Comparison of ENCODE assay signal across 15 cellular contexts in the genomic region with DNA sequence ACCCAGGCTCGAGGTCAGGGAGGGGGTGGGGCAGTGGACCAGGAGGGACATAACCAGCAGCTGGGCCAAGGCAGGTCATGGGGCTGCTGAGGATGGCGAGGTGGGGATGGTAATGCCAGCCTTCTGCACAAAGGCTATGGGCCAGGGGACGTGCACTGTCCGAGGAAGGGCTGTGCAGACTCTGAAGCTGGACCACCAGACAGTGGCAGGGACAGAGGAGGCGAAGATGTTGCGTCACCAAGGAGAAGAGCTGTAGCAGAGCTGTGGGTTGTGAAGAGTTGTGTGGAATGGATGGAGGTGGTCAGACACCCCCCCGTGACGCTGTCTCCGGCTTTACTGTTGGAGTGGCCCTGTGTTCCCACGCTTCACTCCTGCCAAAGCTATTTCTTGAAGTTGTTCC. TPM values are rescaled to one million over a fixed set of nuclear protein-coding genes. Genes with fewer than 3 reads are reported as not detected.
DNase-seq lines count a peak whose midpoint lies in the region; ATAC-seq and TF ChIP-seq lines count a peak whose summit lies in the region.
"Had no signal": no experiment of that assay in that cellular context is flagged by ENCODE, and none has a peak within 500 bp of the region (broad histone marks: within the 10 kb centered on the region; RNA-seq: fewer than 3 reads in every experiment).

No MANE protein-coding gene starts in this region.

- H3K56ac ChIP-seq in H9 (ENCODE audit: insufficient read length, low read depth, low read length): no peak overlapping the region

- no peaks in the 10 kb centered on the region for H4K20me1 ChIP-seq in H9 (ENCODE audit: control insufficient read depth, insufficient read depth, insufficient read length)

- H3K4me1 ChIP-seq in H9 (ENCODE audit: insufficient read depth, low read length): no peaks in the 10 kb centered on the region; the same call in none of the 2 replicates
- H3K4me1 ChIP-seq: BE2C had no signal

- TF ChIP-seq CTCF in H9 (conservative IDR thresholded peaks at IDR 0.05): no peak
- no peak for TF ChIP-seq CTCF in mesothelial cell of epicardium (IDR thresholded peaks at IDR 0.05; ENCODE audit: unreplicated experiment)

- H3K27ac ChIP-seq in H9 (ENCODE audit: insufficient read length, low read depth, low read length): no peak overlapping the region
- H3K27ac ChIP-seq: C4-2B, HL-60 had no signal

- no peak overlapping the region for H2BK15ac ChIP-seq in H9 (ENCODE audit: low read depth, low read length)

- H3K79me2 ChIP-seq in H9 (ENCODE audit: insufficient read depth, low read length): no peaks in the 10 kb centered on the region

- no peak overlapping the region for H2AFZ ChIP-seq in H9 (ENCODE audit: low read length)
- H2AFZ ChIP-seq: GM23338 had no signal

- no CpG with 5 or more reads among the region's 10 CpGs for WGBS in H9 (ENCODE audit: extremely low coverage, insufficient read length, low lambda C conversion rate)

- H2BK20ac ChIP-seq in H9 (ENCODE audit: low read depth, low read length, poor library complexity, severe bottlenecking): no peak overlapping the region

- H3K4me1 Mint-ChIP-seq in H9 (peaks cover 8 to 13% of the 10 kb centered on the region in 2 experiments), mesothelial cell of epicardium (peaks cover 2% of the 10 kb centered on the region)
- peaks cover 7% of the 10 kb centered on the region for H3K4me1 Mint-ChIP-seq in activated naive CD8-positive, alpha-beta T cell treated with anti-CD3 and anti-CD28 coated beads, Interleukin-2, amount 50 U/mL, for 24 hours

- H4K8ac ChIP-seq in H9 (replicated peaks; ENCODE audit: insufficient read length, low read depth, low read length): no peak overlapping the region

- H3K23ac ChIP-seq in H9 (ENCODE audit: insufficient read length, low read depth, low read length): no peak overlapping the region

- ATAC-seq in activated naive CD8-positive, alpha-beta T cell treated with anti-CD3 and anti-CD28 coated beads, Interleukin-2, amount 50 U/mL, for 24 hours: peak; percentile 13

- intact Hi-C loops in posterior vena cava (cut with DNase I): no loop called here

- H3K4me2 ChIP-seq in H9 (ENCODE audit: insufficient read depth, insufficient read length, low read length): no peak overlapping the region
- H3K4me2 ChIP-seq: GM23338 had no signal

- no peak overlapping the region for H4K91ac ChIP-seq in H9 (ENCODE audit: insufficient read length, low read depth, low read length)

- H3K9me3 ChIP-seq in H9 (ENCODE audit: control insufficient read depth, low read depth, low read length): no peaks in the 10 kb centered on the region
- H3K9me3 ChIP-seq: BE2C had no signal

- no peak for DNase-seq in H9
- no peak for DNase-seq in activated naive CD8-positive, alpha-beta T cell treated with anti-CD3 and anti-CD28 coated beads, Interleukin-2, amount 50 U/mL, for 24 hours
- DNase-seq in mesothelial cell of epicardium (ENCODE audit: low spot score in 2 of 2, unreplicated experiment in 2 of 2): no peak
- peak; percentile 56 for DNase-seq in posterior vena cava (ENCODE audit: low spot score)
- DNase-seq in SKM-1 (lab: John Stamatoyannopoulos, UW; ENCODE audit: unreplicated experiment): no peak
- DNase-seq in putamen (ENCODE audit: low spot score): no peak
- DNase-seq in G401 (ENCODE audit: low spot score): no peak
- DNase-seq: BE2C; CD4-positive, alpha-beta memory T cell; DMS79; HCEC 1CT; HFFc6 had no signal

- H3K36me3 Mint-ChIP-seq in H9 (ENCODE audit: insufficient read depth in 1 of 3, low read depth in 3 of 3) (peaks cover 0 to 4% (median 2%) of the 10 kb centered on the region in 3 experiments; a peak in 4 of 7 replicates), mesothelial cell of epicardium (peaks cover 1% of the 10 kb centered on the region)
- H3K36me3 Mint-ChIP-seq in activated naive CD8-positive, alpha-beta T cell treated with anti-CD3 and anti-CD28 coated beads, Interleukin-2, amount 50 U/mL, for 24 hours (ENCODE audit: low read depth): no peaks in the 10 kb centered on the region

- no peak overlapping the region for H3T11ph ChIP-seq in H9 (ENCODE audit: low read length)

- no peak overlapping the region for H3K18ac ChIP-seq in H9 (ENCODE audit: insufficient read length, low read depth, low read length)

- H2BK12ac ChIP-seq in H9 (ENCODE audit: insufficient read length, low read depth, low read length): no peak overlapping the region

- H3K27me3 ChIP-seq in H9 (ENCODE audit: insufficient read depth, low read length): peaks cover 26% of the 10 kb centered on the region; the same call in 1 of the 2 replicates

- peaks cover 3 to 4% of the 10 kb centered on the region in 2 experiments; a peak in 4 of 5 replicates for H3K9me3 Mint-ChIP-seq in H9
- no peaks in the 10 kb centered on the region for H3K9me3 Mint-ChIP-seq in activated naive CD8-positive, alpha-beta T cell treated with anti-CD3 and anti-CD28 coated beads, Interleukin-2, amount 50 U/mL, for 24 hours
- peaks cover 4% of the 10 kb centered on the region for H3K9me3 Mint-ChIP-seq in mesothelial cell of epicardium
- H3K9me3 Mint-ChIP-seq: CD4-positive, alpha-beta memory T cell; HFFc6 had no signal

- H3K4me3 Mint-ChIP-seq in H9 (peak overlapping the region; percentile 50 to 75; a peak in 1 of 5 replicates), mesothelial cell of epicardium (peak overlapping the region; percentile 52)
- no peak overlapping the region for H3K4me3 Mint-ChIP-seq in activated naive CD8-positive, alpha-beta T cell treated with anti-CD3 and anti-CD28 coated beads, Interleukin-2, amount 50 U/mL, for 24 hours
- H3K4me3 Mint-ChIP-seq: HFFc6 had no signal

- H3K27ac Mint-ChIP-seq in H9 (no peak overlapping the region), mesothelial cell of epicardium (no peak overlapping the region)
- no peak overlapping the region for H3K27ac Mint-ChIP-seq in activated naive CD8-positive, alpha-beta T cell treated with anti-CD3 and anti-CD28 coated beads, Interleukin-2, amount 50 U/mL, for 24 hours
- H3K27ac Mint-ChIP-seq: GM23338, HFFc6 had no signal

- in situ Hi-C loops in G401 (cut with HindIII; ENCODE audit: low sequenced_read_pairs): no loop called here

- no peak overlapping the region for H2AK5ac ChIP-seq in H9 (ENCODE audit: insufficient read length, low read length)

- no peak overlapping the region for H2BK120ac ChIP-seq in H9 (ENCODE audit: low read depth, low read length, poor library complexity, severe bottlenecking)

- no peak overlapping the region for H4K5ac ChIP-seq in H9 (ENCODE audit: insufficient read length, low read depth, low read length)

- H3K14ac ChIP-seq in H9 (ENCODE audit: insufficient read depth, low read length): no peak overlapping the region

- H2BK5ac ChIP-seq in H9 (ENCODE audit: insufficient read length, low read length): no peak overlapping the region

- H3K27me3 Mint-ChIP-seq in H9 (ENCODE audit: low read depth) (peaks cover 76% of the 10 kb centered on the region), mesothelial cell of epicardium (ENCODE audit: low read depth) (peaks cover 76% of the 10 kb centered on the region)
- peaks cover 43% of the 10 kb centered on the region for H3K27me3 Mint-ChIP-seq in activated naive CD8-positive, alpha-beta T cell treated with anti-CD3 and anti-CD28 coated beads, Interleukin-2, amount 50 U/mL, for 24 hours

- H3K9ac ChIP-seq in H9 (ENCODE audit: extremely low read depth, insufficient read length, low read length): no peak overlapping the region

- no peak overlapping the region for H3K4ac ChIP-seq in H9 (ENCODE audit: low read depth, low read length)

- no peaks in the 10 kb centered on the region for H3K79me1 ChIP-seq in H9 (ENCODE audit: insufficient read depth, low read depth, low read length, poor library complexity, severe bottlenecking)

- H3K23me2 ChIP-seq in H9 (ENCODE audit: insufficient read length, low read depth, low read length, poor library complexity, severe bottlenecking): peaks cover 5% of the 10 kb centered on the region

RNA-seq across cellular contexts. Expression of gene CLEC2L, which starts 1.8 kb away (rescaled TPM):
- 0.55 and 0.74 TPM in 2 replicates for total RNA-seq in H9 (2021)
- total RNA-seq in mesothelial cell of epicardium: 0.33 to 0.54 TPM (median 0.38 TPM) in 3 replicates
- under 1 TPM in 1 of 2 donors, not detected in 1; 0.57 TPM for total RNA-seq in posterior vena cava
- 1.4 and 23.0 TPM in 2 replicates for total RNA-seq in G401 (2014; rRNA removed; shearing (Covaris generic))
- total RNA-seq: CD4-positive, alpha-beta memory T cell; GM23338; HFFc6 had no signal

RNA-seq across cellular contexts. Expression of gene KLRG2, which starts 41.8 kb away (rescaled TPM):
- total RNA-seq in H9 (2021): 5.8 and 7.1 TPM in 2 replicates
- 1.4 to 1.6 TPM (median 1.4 TPM) in 3 replicates for total RNA-seq in mesothelial cell of epicardium
- total RNA-seq in posterior vena cava: not detected
- total RNA-seq in G401 (2014; rRNA removed; shearing (Covaris generic)): 0.06 TPM in 1 of 2 replicates, not detected in the other
- total RNA-seq: CD4-positive, alpha-beta memory T cell; HFFc6 had no signal
